ENCODE assay signal across 35 cellular contexts in the genomic region with DNA sequence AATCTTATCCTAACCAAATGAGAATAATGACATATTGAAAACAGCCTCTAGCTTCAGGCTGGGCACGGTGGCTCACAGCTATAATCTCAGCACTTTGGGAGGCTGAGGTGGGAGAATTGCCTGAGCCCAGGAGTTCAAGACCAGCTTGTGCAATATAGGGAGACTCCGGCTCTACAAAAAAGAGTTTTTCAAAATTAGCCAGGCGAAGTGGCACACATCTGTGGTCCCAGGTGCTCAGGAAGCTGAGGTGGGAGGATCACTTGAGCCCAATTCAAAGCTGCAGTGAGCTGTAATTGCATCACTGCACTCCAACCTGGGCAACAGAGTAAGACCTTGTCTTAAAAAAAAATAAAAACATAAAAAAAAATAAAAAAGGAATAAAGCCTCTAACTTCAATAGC.
"Had no signal": no experiment of that assay in that cellular context is flagged by ENCODE, and none has a peak within 500 bp of the region (broad histone marks: within the 10 kb centered on the region; RNA-seq: fewer than 3 reads in every experiment).

No MANE protein-coding gene starts in this region.

- FAIRE-seq: kidney, pancreas, TTC549 had no signal

- H3K27me3 ChIP-seq: adrenal gland, body of pancreas, pancreas, thyroid gland, upper lobe of right lung had no signal

- H3K36me3 ChIP-seq: prostate gland, thyroid gland had no signal

- H3K9me3 ChIP-seq: adrenal gland, body of pancreas, pancreas, prostate gland, thyroid gland, upper lobe of right lung had no signal

- H3K9me3 Mint-ChIP-seq: activated naive CD4-positive, alpha-beta T cell treated with anti-CD3 and anti-CD28 coated beads for 36 hours; activated naive CD8-positive, alpha-beta T cell treated with anti-CD3 and anti-CD28 coated beads for 36 hours; endodermal cell; immature natural killer cell; mesothelial cell of epicardium; stimulated activated naive CD8-positive, alpha-beta T cell treated with anti-CD3 and anti-CD28 coated beads, Interleukin-15, Interleukin-2, amounts not matched to agents 100 ng/mL and 50 ng/mL, for 24 hours; T-helper 1 cell treated with Interleukin-12 subunit alpha and Interleukin-12 subunit beta and Interleukin-4 antibody, amounts not matched to agents 30 μg/mL and 1 μg/mL, for 36 hours had no signal

- H3K4me3 ChIP-seq: adrenal gland, body of pancreas, pancreas, prostate gland, skin epidermis, thyroid gland, upper lobe of right lung had no signal

- H3K36me3 Mint-ChIP-seq: activated CD8-positive, alpha-beta memory T cell treated with anti-CD3 and anti-CD28 coated beads, Interleukin-2, amount 10 ng/mL, durations not matched to agents 7 days and 5 days had no signal

- H3K4me3 Mint-ChIP-seq: activated CD8-positive, alpha-beta memory T cell treated with anti-CD3 and anti-CD28 coated beads, Interleukin-2, amount 10 ng/mL, durations not matched to agents 7 days and 5 days; activated CD8-positive, alpha-beta T cell treated with anti-CD3 and anti-CD28 coated beads, Interleukin-2, amount 10 ng/mL, durations not matched to agents 7 days and 5 days; activated naive CD4-positive, alpha-beta T cell treated with anti-CD3 and anti-CD28 coated beads for 36 hours; activated naive CD8-positive, alpha-beta T cell treated with anti-CD3 and anti-CD28 coated beads for 36 hours; endodermal cell; immature natural killer cell; mesothelial cell of epicardium; naive thymus-derived CD4-positive, alpha-beta T cell; stimulated activated naive CD8-positive, alpha-beta T cell treated with anti-CD3 and anti-CD28 coated beads, Interleukin-15, Interleukin-2, amounts not matched to agents 100 ng/mL and 50 ng/mL, for 24 hours; T-helper 1 cell treated with Interleukin-12 subunit alpha and Interleukin-12 subunit beta and Interleukin-4 antibody, amounts not matched to agents 30 μg/mL and 1 μg/mL, for 36 hours had no signal

- H3K27ac ChIP-seq: adrenal gland, prostate gland, skin epidermis, thyroid gland, upper lobe of right lung, WERI-Rb-1 had no signal

- H3K4me1 ChIP-seq: adrenal gland, prostate gland, upper lobe of right lung had no signal

- H3K27ac Mint-ChIP-seq: activated CD8-positive, alpha-beta memory T cell treated with anti-CD3 and anti-CD28 coated beads, Interleukin-2, amount 10 ng/mL, durations not matched to agents 7 days and 5 days; activated CD8-positive, alpha-beta T cell treated with anti-CD3 and anti-CD28 coated beads, Interleukin-2, amount 10 ng/mL, durations not matched to agents 7 days and 5 days; activated naive CD4-positive, alpha-beta T cell treated with anti-CD3 and anti-CD28 coated beads for 36 hours; activated naive CD8-positive, alpha-beta T cell treated with anti-CD3 and anti-CD28 coated beads for 36 hours; endodermal cell; immature natural killer cell; mesothelial cell of epicardium; stimulated activated naive CD8-positive, alpha-beta T cell treated with anti-CD3 and anti-CD28 coated beads, Interleukin-15, Interleukin-2, amounts not matched to agents 100 ng/mL and 50 ng/mL, for 24 hours; T-helper 1 cell treated with Interleukin-12 subunit alpha and Interleukin-12 subunit beta and Interleukin-4 antibody, amounts not matched to agents 30 μg/mL and 1 μg/mL, for 36 hours had no signal

- ATAC-seq: activated CD8-positive, alpha-beta memory T cell treated with anti-CD3 and anti-CD28 coated beads, Interleukin-2, amount 10 ng/mL, durations not matched to agents 7 days and 5 days; activated CD8-positive, alpha-beta T cell treated with anti-CD3 and anti-CD28 coated beads, Interleukin-2, amount 10 ng/mL, durations not matched to agents 7 days and 5 days; body of pancreas; esophagus mucosa; left colon; naive thymus-derived CD4-positive, alpha-beta T cell; pancreas; sciatic nerve; upper lobe of right lung had no signal

- DNase-seq: activated CD4-positive, alpha-beta T cell treated with anti-CD3 and anti-CD28 coated beads for 1 hour; activated CD4-positive, alpha-beta T cell treated with anti-CD3 and anti-CD28 coated beads, Interleukin-2, amount 50 U/mL, for 1 hour; activated CD8-positive, alpha-beta memory T cell treated with anti-CD3 and anti-CD28 coated beads, Interleukin-2, amount 10 ng/mL, durations not matched to agents 7 days and 5 days; activated CD8-positive, alpha-beta T cell treated with anti-CD3 and anti-CD28 coated beads, Interleukin-2, amount 10 ng/mL, durations not matched to agents 7 days and 5 days; activated effector memory CD4-positive, alpha-beta T cell treated with Interleukin-2 at 50 U/mL for 16 hours; activated naive CD4-positive, alpha-beta T cell treated with anti-CD3 and anti-CD28 coated beads for 36 hours; activated naive CD8-positive, alpha-beta T cell treated with anti-CD3 and anti-CD28 coated beads for 36 hours; adrenal gland; aorta; body of pancreas; endodermal cell; foreskin fibroblast; head of caudate nucleus; hypothalamus; immature natural killer cell; kidney; left colon; naive thymus-derived CD4-positive, alpha-beta T cell; nucleus accumbens; pancreas; retina; stimulated activated CD4-positive, alpha-beta T cell treated with anti-CD3 and anti-CD28 coated beads, Interleukin-12 subunit alpha, Interleukin-12 subunit beta, amount 100 ng/mL, for 4 hours; stimulated activated CD4-positive, alpha-beta T cell treated with anti-CD3 and anti-CD28 coated beads, Interleukin-4, amount 100 ng/mL, for 1 hour; T-helper 9 cell; thyroid gland; upper lobe of right lung; WERI-Rb-1 had no signal
